ENCODE assay signal across 1 cellular context in the genomic region with DNA sequence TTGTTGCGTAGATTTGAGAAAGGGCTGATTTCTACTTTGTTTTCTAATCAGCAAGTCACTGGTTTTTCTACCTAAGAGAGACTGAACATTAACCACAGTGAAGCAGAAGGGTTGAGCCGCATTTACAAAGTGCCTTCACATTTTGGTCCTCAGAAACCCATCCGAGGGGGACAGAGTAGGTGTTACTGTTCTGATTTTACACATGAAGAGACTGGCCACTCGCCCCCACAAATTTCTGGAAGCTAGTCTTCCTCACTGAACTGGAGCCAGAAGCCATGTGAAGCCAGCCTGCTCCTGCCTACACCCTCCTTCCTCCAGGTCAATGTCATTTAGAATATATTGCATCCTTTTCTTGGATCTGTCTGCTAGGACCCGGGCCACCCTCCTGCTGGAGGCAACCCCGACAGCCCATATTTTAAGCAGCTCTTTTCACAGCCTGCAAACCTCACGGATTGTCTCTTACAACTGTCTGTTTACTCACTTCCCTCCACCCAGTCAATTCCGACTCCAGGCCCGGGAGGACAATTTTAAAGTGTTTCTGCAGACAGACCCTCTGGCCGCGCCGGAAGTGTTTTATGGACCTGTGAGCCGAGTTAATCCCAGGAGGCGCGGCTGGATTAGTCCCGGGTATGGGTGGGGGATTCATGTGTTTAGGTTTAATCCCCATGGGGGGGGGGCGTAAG.
TF ChIP-seq lines count a peak whose summit lies in the region.

No MANE protein-coding gene starts in this region.

TF ChIP-seq in GM23338, 12 proteins besides CTCF, POLR2A, EP300 and RAD21 (continued from another document):
- TF ChIP-seq, protein P1, sequence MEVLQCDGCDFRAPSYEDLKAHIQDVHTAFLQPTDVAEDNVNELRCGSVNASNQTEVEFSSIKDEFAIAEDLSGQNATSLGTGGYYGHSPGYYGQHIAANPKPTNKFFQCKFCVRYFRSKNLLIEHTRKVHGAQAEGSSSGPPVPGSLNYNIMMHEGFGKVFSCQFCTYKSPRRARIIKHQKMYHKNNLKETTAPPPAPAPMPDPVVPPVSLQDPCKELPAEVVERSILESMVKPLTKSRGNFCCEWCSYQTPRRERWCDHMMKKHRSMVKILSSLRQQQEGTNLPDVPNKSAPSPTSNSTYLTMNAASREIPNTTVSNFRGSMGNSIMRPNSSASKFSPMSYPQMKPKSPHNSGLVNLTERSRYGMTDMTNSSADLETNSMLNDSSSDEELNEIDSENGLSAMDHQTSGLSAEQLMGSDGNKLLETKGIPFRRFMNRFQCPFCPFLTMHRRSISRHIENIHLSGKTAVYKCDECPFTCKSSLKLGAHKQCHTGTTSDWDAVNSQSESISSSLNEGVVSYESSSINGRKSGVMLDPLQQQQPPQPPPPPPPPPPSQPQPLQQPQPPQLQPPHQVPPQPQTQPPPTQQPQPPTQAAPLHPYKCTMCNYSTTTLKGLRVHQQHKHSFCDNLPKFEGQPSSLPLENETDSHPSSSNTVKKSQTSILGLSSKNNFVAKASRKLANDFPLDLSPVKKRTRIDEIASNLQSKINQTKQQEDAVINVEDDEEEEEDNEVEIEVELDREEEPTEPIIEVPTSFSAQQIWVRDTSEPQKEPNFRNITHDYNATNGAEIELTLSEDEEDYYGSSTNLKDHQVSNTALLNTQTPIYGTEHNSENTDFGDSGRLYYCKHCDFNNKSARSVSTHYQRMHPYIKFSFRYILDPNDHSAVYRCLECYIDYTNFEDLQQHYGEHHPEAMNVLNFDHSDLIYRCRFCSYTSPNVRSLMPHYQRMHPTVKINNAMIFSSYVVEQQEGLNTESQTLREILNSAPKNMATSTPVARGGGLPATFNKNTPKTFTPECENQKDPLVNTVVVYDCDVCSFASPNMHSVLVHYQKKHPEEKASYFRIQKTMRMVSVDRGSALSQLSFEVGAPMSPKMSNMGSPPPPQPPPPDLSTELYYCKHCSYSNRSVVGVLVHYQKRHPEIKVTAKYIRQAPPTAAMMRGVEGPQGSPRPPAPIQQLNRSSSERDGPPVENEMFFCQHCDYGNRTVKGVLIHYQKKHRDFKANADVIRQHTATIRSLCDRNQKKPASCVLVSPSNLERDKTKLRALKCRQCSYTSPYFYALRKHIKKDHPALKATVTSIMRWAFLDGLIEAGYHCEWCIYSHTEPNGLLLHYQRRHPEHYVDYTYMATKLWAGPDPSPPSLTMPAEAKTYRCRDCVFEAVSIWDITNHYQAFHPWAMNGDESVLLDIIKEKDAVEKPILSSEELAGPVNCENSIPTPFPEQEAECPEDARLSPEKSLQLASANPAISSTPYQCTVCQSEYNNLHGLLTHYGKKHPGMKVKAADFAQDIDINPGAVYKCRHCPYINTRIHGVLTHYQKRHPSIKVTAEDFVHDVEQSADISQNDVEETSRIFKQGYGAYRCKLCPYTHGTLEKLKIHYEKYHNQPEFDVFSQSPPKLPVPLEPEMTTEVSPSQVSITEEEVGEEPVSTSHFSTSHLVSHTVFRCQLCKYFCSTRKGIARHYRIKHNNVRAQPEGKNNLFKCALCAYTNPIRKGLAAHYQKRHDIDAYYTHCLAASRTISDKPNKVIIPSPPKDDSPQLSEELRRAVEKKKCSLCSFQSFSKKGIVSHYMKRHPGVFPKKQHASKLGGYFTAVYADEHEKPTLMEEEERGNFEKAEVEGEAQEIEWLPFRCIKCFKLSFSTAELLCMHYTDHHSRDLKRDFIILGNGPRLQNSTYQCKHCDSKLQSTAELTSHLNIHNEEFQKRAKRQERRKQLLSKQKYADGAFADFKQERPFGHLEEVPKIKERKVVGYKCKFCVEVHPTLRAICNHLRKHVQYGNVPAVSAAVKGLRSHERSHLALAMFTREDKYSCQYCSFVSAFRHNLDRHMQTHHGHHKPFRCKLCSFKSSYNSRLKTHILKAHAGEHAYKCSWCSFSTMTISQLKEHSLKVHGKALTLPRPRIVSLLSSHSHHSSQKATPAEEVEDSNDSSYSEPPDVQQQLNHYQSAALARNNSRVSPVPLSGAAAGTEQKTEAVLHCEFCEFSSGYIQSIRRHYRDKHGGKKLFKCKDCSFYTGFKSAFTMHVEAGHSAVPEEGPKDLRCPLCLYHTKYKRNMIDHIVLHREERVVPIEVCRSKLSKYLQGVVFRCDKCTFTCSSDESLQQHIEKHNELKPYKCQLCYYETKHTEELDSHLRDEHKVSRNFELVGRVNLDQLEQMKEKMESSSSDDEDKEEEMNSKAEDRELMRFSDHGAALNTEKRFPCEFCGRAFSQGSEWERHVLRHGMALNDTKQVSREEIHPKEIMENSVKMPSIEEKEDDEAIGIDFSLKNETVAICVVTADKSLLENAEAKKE (CRISPR knock-in tag; IDR thresholded peaks at IDR 0.05): no peak
- no peak for TF ChIP-seq POLR2AphosphoS5 (IDR thresholded peaks at IDR 0.05; ENCODE audit: low read depth)
